ENCODE assay signal across 7 cellular contexts in genomic region chr12:81450920-81451739, GRCh38.
A peak's percentile ranks its signal among the peaks of the same experiment; 100 is the strongest.
DNase-seq lines count a peak whose midpoint lies in the region; ATAC-seq and TF ChIP-seq lines count a peak whose summit lies in the region.

No MANE protein-coding gene starts in this region.

- 40 to 41% methylated on average over 5 of the region's 5 CpGs for WGBS in aorta, 2 donors

- peak; percentile 63 for ATAC-seq in HG02623 (IDR thresholded peaks at IDR 0.05; ENCODE audit: unreplicated experiment)
- ATAC-seq in aorta (ENCODE audit: low FRiP score): peak; percentile 60

- H3K36me3 ChIP-seq in brain microvascular endothelial cell (replicated peaks) (no peaks in the 10 kb centered on the region), aorta (ENCODE audit: control insufficient read depth in 1 of 2, insufficient read depth in 2 of 2, low read length in 1 of 2) (no peaks in the 10 kb centered on the region)

- no peaks in the 10 kb centered on the region for H3K9me3 ChIP-seq in aorta (ENCODE audit: control insufficient read depth, low read length)

- H3K4me1 ChIP-seq in aorta (ENCODE audit: control insufficient read depth in 1 of 2, insufficient read depth in 2 of 2, low read length in 2 of 2): no peaks in the 10 kb centered on the region

- TF ChIP-seq CTCF in GM10266 (IDR thresholded peaks at IDR 0.05; ENCODE audit: control insufficient read depth, insufficient read depth, low read depth, missing control alignments) (peak; percentile 54), brain microvascular endothelial cell (IDR thresholded peaks at IDR 0.05; ENCODE audit: low read depth, low read length, missing control alignments) (peak; percentile 76)

- H3K27me3 ChIP-seq in brain microvascular endothelial cell (replicated peaks) (no peaks in the 10 kb centered on the region), aorta (ENCODE audit: control insufficient read depth in 1 of 2, insufficient read depth in 2 of 2, low read length in 1 of 2) (no peaks in the 10 kb centered on the region)

- H3K27ac ChIP-seq in brain microvascular endothelial cell (no peak overlapping the region), aorta (ENCODE audit: low read depth in 1 of 2, low read length in 2 of 2) (no peak overlapping the region)

- H3K4me3 ChIP-seq in brain microvascular endothelial cell (ENCODE audit: low read depth, low read length) (no peak overlapping the region), aorta (ENCODE audit: low read length in 2 of 2) (no peak overlapping the region)

- intact Hi-C loops in aorta (cut with DNase I): loop anchor here (2.0 to 5.0 kb wide), 2 partner anchors 176 kb away; no protein-coding TSS in a partner anchor

- DNase-seq in GM10266 (ENCODE audit: extremely low spot score): peak; percentile 11
- peak; percentile 53 for DNase-seq in NCI-H345 (lab: John Stamatoyannopoulos, UW)
- peak; percentile 79 for DNase-seq in brain microvascular endothelial cell
- peak; percentile 79 for DNase-seq in islet precursor cell
- no peak for DNase-seq in aorta
- no peak for DNase-seq in KG1 (lab: John Stamatoyannopoulos, UW)

- in situ Hi-C loops in brain microvascular endothelial cell (cut with HindIII; ENCODE audit: low pct_ligation_motif_present, low sequenced_read_pairs): no loop called here

Comparison
In these comparisons a context has a peak if more than half of its experiments do, and no peak if none do; other contexts are left out.
1. DNase-seq: peak in GM10266 (single experiment), NCI-H345 (single experiment), brain microvascular endothelial cell (single experiment) and islet precursor cell (single experiment); none in aorta (0 of 2) and KG1 (single experiment).